Comparison of ENCODE assay signal across 1 cellular context in the genomic region with DNA sequence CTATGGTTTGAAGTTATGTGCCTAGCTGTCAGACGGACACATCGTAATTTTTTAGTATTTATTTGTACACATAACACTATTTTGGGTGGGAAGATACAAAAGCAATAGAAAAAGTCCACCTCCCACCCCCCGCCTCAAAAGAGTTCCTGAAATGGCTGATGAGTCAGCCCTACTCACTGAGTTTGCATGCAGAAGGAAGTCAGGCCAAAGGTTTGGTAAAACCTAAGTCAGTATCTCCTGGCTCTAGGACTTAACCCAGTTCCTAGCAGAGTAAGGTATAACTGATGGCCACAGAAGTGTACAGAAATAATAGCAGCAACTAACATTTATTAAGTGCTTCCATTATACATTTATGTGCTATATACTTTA.
TF ChIP-seq lines count a peak whose summit lies in the region.

No MANE protein-coding gene starts in this region.

TF ChIP-seq in K562, 482 proteins besides CTCF, POLR2A, EP300 and RAD21 (continues in another document):
- TF ChIP-seq, protein P1, sequence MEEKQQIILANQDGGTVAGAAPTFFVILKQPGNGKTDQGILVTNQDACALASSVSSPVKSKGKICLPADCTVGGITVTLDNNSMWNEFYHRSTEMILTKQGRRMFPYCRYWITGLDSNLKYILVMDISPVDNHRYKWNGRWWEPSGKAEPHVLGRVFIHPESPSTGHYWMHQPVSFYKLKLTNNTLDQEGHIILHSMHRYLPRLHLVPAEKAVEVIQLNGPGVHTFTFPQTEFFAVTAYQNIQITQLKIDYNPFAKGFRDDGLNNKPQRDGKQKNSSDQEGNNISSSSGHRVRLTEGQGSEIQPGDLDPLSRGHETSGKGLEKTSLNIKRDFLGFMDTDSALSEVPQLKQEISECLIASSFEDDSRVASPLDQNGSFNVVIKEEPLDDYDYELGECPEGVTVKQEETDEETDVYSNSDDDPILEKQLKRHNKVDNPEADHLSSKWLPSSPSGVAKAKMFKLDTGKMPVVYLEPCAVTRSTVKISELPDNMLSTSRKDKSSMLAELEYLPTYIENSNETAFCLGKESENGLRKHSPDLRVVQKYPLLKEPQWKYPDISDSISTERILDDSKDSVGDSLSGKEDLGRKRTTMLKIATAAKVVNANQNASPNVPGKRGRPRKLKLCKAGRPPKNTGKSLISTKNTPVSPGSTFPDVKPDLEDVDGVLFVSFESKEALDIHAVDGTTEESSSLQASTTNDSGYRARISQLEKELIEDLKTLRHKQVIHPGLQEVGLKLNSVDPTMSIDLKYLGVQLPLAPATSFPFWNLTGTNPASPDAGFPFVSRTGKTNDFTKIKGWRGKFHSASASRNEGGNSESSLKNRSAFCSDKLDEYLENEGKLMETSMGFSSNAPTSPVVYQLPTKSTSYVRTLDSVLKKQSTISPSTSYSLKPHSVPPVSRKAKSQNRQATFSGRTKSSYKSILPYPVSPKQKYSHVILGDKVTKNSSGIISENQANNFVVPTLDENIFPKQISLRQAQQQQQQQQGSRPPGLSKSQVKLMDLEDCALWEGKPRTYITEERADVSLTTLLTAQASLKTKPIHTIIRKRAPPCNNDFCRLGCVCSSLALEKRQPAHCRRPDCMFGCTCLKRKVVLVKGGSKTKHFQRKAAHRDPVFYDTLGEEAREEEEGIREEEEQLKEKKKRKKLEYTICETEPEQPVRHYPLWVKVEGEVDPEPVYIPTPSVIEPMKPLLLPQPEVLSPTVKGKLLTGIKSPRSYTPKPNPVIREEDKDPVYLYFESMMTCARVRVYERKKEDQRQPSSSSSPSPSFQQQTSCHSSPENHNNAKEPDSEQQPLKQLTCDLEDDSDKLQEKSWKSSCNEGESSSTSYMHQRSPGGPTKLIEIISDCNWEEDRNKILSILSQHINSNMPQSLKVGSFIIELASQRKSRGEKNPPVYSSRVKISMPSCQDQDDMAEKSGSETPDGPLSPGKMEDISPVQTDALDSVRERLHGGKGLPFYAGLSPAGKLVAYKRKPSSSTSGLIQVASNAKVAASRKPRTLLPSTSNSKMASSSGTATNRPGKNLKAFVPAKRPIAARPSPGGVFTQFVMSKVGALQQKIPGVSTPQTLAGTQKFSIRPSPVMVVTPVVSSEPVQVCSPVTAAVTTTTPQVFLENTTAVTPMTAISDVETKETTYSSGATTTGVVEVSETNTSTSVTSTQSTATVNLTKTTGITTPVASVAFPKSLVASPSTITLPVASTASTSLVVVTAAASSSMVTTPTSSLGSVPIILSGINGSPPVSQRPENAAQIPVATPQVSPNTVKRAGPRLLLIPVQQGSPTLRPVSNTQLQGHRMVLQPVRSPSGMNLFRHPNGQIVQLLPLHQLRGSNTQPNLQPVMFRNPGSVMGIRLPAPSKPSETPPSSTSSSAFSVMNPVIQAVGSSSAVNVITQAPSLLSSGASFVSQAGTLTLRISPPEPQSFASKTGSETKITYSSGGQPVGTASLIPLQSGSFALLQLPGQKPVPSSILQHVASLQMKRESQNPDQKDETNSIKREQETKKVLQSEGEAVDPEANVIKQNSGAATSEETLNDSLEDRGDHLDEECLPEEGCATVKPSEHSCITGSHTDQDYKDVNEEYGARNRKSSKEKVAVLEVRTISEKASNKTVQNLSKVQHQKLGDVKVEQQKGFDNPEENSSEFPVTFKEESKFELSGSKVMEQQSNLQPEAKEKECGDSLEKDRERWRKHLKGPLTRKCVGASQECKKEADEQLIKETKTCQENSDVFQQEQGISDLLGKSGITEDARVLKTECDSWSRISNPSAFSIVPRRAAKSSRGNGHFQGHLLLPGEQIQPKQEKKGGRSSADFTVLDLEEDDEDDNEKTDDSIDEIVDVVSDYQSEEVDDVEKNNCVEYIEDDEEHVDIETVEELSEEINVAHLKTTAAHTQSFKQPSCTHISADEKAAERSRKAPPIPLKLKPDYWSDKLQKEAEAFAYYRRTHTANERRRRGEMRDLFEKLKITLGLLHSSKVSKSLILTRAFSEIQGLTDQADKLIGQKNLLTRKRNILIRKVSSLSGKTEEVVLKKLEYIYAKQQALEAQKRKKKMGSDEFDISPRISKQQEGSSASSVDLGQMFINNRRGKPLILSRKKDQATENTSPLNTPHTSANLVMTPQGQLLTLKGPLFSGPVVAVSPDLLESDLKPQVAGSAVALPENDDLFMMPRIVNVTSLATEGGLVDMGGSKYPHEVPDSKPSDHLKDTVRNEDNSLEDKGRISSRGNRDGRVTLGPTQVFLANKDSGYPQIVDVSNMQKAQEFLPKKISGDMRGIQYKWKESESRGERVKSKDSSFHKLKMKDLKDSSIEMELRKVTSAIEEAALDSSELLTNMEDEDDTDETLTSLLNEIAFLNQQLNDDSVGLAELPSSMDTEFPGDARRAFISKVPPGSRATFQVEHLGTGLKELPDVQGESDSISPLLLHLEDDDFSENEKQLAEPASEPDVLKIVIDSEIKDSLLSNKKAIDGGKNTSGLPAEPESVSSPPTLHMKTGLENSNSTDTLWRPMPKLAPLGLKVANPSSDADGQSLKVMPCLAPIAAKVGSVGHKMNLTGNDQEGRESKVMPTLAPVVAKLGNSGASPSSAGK (IDR thresholded peaks at IDR 0.05): no peak
- TF ChIP-seq SMAD2 (IDR thresholded peaks at IDR 0.05; ENCODE audit: low read depth, low read length) (no peak), CEBPG (CRISPR knock-in tag; IDR thresholded peaks at IDR 0.05) (no peak), CEBPG (tag; conservative IDR thresholded peaks at IDR 0.05 in 1 of 2, IDR thresholded peaks at IDR 0.05 in 1 of 2) (no peak), BRD4 (IDR thresholded peaks at IDR 0.05) (no peak), SAP30 (IDR thresholded peaks at IDR 0.05; ENCODE audit: borderline replicate concordance, insufficient read depth, low read depth, low read length, poor library complexity, severe bottlenecking) (no peak), C11orf30 (IDR thresholded peaks at IDR 0.05; ENCODE audit: low read depth) (no peak), SP2 (IDR thresholded peaks at IDR 0.05; ENCODE audit: extremely low read depth, low read depth, low read length, poor library complexity, severe bottlenecking) (no peak), RBM39 (optimal IDR thresholded peaks at IDR 0.05; ENCODE audit: low read depth, low read length) (no peak), L3MBTL2 (IDR thresholded peaks at IDR 0.05) (no peak), MEF2A (IDR thresholded peaks at IDR 0.05; ENCODE audit: control insufficient read depth, low read depth, low read length) (0 out of 2 replicates have a peak, but pooled peaks have one; percentile 32), PHF20 (IDR thresholded peaks at IDR 0.05; ENCODE audit: partially characterized antibody) (no peak), CREM (IDR thresholded peaks at IDR 0.05; ENCODE audit: low read depth) (no peak), STAT5A (IDR thresholded peaks at IDR 0.05; ENCODE audit: borderline replicate concordance, low read length) (no peak), ZNF511 (CRISPR knock-in tag; IDR thresholded peaks at IDR 0.05) (no peak), TGIF2 (CRISPR knock-in tag; IDR thresholded peaks at IDR 0.05) (no peak), JUND (IDR thresholded peaks at IDR 0.05; ENCODE audit: borderline replicate concordance, low read depth, low read length) (no peak), JUND (tag; IDR thresholded peaks at IDR 0.05; ENCODE audit: borderline replicate concordance, low read depth, low read length) (peak; percentile 20; the same call in 1 of the 3 replicates), BCOR (IDR thresholded peaks at IDR 0.05) (no peak), ZBTB43 (CRISPR knock-in tag; IDR thresholded peaks at IDR 0.05) (no peak), JUN (IDR thresholded peaks at IDR 0.05; ENCODE audit: borderline replicate concordance, low read depth, low read length) (0 out of 2 replicates have a peak, but pooled peaks have one; percentile 31), JUN (CRISPR knock-in tag; IDR thresholded peaks at IDR 0.05; ENCODE audit: borderline replicate concordance) (no peak), ATF3 (IDR thresholded peaks at IDR 0.05) (peak; percentile 64), ATF3 (CRISPR knock-in tag; conservative IDR thresholded peaks at IDR 0.05) (no peak), ZNF445 (CRISPR knock-in tag; IDR thresholded peaks at IDR 0.05; ENCODE audit: low read depth) (no peak), NFE2 (IDR thresholded peaks at IDR 0.05; ENCODE audit: low read depth) (0 out of 2 replicates have a peak, but pooled peaks have one; percentile 4), NFYB (IDR thresholded peaks at IDR 0.05; ENCODE audit: extremely low read depth, insufficient read length) (no peak), CXXC5 (CRISPR knock-in tag; IDR thresholded peaks at IDR 0.05) (no peak), SRSF9 (IDR thresholded peaks at IDR 0.05; ENCODE audit: borderline replicate concordance, low read depth, low read length) (no peak), FOSL1 (tag; conservative IDR thresholded peaks at IDR 0.05) (peak; percentile 52; the same call in 1 of the 2 replicates), FIP1L1 (IDR thresholded peaks at IDR 0.05; ENCODE audit: low read depth, low read length, poor library complexity, severe bottlenecking) (no peak), ZNF316 (IDR thresholded peaks at IDR 0.05) (no peak), FOXJ3 (CRISPR knock-in tag; IDR thresholded peaks at IDR 0.05) (no peak)
- TF ChIP-seq, protein P2, sequence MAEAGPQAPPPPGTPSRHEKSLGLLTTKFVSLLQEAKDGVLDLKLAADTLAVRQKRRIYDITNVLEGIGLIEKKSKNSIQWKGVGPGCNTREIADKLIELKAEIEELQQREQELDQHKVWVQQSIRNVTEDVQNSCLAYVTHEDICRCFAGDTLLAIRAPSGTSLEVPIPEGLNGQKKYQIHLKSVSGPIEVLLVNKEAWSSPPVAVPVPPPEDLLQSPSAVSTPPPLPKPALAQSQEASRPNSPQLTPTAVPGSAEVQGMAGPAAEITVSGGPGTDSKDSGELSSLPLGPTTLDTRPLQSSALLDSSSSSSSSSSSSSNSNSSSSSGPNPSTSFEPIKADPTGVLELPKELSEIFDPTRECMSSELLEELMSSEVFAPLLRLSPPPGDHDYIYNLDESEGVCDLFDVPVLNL (CRISPR knock-in tag; IDR thresholded peaks at IDR 0.05; ENCODE audit: low read depth): no peak
- TF ChIP-seq, protein P3, sequence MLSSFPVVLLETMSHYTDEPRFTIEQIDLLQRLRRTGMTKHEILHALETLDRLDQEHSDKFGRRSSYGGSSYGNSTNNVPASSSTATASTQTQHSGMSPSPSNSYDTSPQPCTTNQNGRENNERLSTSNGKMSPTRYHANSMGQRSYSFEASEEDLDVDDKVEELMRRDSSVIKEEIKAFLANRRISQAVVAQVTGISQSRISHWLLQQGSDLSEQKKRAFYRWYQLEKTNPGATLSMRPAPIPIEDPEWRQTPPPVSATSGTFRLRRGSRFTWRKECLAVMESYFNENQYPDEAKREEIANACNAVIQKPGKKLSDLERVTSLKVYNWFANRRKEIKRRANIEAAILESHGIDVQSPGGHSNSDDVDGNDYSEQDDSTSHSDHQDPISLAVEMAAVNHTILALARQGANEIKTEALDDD (IDR thresholded peaks at IDR 0.05): peak; percentile 24; the same call in 1 of the 2 replicates
- TF ChIP-seq, protein P4, sequence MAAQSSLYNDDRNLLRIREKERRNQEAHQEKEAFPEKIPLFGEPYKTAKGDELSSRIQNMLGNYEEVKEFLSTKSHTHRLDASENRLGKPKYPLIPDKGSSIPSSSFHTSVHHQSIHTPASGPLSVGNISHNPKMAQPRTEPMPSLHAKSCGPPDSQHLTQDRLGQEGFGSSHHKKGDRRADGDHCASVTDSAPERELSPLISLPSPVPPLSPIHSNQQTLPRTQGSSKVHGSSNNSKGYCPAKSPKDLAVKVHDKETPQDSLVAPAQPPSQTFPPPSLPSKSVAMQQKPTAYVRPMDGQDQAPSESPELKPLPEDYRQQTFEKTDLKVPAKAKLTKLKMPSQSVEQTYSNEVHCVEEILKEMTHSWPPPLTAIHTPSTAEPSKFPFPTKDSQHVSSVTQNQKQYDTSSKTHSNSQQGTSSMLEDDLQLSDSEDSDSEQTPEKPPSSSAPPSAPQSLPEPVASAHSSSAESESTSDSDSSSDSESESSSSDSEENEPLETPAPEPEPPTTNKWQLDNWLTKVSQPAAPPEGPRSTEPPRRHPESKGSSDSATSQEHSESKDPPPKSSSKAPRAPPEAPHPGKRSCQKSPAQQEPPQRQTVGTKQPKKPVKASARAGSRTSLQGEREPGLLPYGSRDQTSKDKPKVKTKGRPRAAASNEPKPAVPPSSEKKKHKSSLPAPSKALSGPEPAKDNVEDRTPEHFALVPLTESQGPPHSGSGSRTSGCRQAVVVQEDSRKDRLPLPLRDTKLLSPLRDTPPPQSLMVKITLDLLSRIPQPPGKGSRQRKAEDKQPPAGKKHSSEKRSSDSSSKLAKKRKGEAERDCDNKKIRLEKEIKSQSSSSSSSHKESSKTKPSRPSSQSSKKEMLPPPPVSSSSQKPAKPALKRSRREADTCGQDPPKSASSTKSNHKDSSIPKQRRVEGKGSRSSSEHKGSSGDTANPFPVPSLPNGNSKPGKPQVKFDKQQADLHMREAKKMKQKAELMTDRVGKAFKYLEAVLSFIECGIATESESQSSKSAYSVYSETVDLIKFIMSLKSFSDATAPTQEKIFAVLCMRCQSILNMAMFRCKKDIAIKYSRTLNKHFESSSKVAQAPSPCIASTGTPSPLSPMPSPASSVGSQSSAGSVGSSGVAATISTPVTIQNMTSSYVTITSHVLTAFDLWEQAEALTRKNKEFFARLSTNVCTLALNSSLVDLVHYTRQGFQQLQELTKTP (IDR thresholded peaks at IDR 0.05; ENCODE audit: low read depth in 1 of 2, partially characterized antibody in 2 of 2): no peak
- TF ChIP-seq, protein P5, sequence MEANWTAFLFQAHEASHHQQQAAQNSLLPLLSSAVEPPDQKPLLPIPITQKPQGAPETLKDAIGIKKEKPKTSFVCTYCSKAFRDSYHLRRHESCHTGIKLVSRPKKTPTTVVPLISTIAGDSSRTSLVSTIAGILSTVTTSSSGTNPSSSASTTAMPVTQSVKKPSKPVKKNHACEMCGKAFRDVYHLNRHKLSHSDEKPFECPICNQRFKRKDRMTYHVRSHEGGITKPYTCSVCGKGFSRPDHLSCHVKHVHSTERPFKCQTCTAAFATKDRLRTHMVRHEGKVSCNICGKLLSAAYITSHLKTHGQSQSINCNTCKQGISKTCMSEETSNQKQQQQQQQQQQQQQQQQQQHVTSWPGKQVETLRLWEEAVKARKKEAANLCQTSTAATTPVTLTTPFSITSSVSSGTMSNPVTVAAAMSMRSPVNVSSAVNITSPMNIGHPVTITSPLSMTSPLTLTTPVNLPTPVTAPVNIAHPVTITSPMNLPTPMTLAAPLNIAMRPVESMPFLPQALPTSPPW (CRISPR knock-in tag; IDR thresholded peaks at IDR 0.05): 0 out of 2 replicates have a peak, but pooled peaks have one; percentile 15
